In genomic region chr5:172104801-172105701, GRCh38 we compare ENCODE assay signal across 20 cellular contexts.
A peak's percentile ranks its signal among the peaks of the same experiment; 100 is the strongest.
DNase-seq lines count a peak whose midpoint lies in the region; ATAC-seq and FAIRE-seq lines count a peak whose summit lies in the region.
"Had no signal": no experiment of that assay in that cellular context is flagged by ENCODE, and none has a peak within 500 bp of the region (broad histone marks: within the 10 kb centered on the region; RNA-seq: fewer than 3 reads in every experiment).

No MANE protein-coding gene starts in this region.

- H3K9me3 ChIP-seq in SJCRH30 (replicated peaks) = no peaks in the 10 kb centered on the region
- H3K9me3 ChIP-seq: uterus had no signal

- no peak for DNase-seq in activated CD4-positive, alpha-beta memory T cell treated with anti-CD3 and anti-CD28 coated beads for 36 hours
- no peak for DNase-seq in activated CD4-positive, alpha-beta memory T cell treated with anti-CD3 and anti-CD28 coated beads, Interleukin-2, amount 10 ng/mL, durations not matched to agents 7 days and 5 days
- DNase-seq in SJCRH30 (peak; percentile 41 to 42), immature natural killer cell (no peak), posterior vena cava (ENCODE audit: low spot score) (peak; percentile 62), HuH-7.5 (ENCODE audit: low spot score) (no peak), frontal cortex (ENCODE audit: low spot score in 2 of 2) (no peak)
- DNase-seq: effector CD4-positive, alpha-beta T cell; hypothalamus; KG1; NCI-H1092 treated with DMSO at 0.1 percent for 48 hours; NCI-H82; SW 1271; uterus had no signal

- peaks cover 2% of the 10 kb centered on the region; the same call in 1 of the 2 replicates for H3K36me3 ChIP-seq in SJCRH30
- H3K36me3 ChIP-seq: cardiac muscle cell, uterus had no signal

- H3K4me3 ChIP-seq in SJCRH30 = no peak overlapping the region
- H3K4me3 ChIP-seq: cardiac muscle cell, uterus had no signal

- no peak overlapping the region for H3K4me3 Mint-ChIP-seq in activated CD4-positive, alpha-beta memory T cell treated with anti-CD3 and anti-CD28 coated beads for 36 hours
- no peak overlapping the region for H3K4me3 Mint-ChIP-seq in activated CD4-positive, alpha-beta memory T cell treated with anti-CD3 and anti-CD28 coated beads, Interleukin-2, amount 10 ng/mL, durations not matched to agents 7 days and 5 days
- no peak overlapping the region for H3K4me3 Mint-ChIP-seq in immature natural killer cell
- H3K4me3 Mint-ChIP-seq: stimulated activated naive CD8-positive, alpha-beta T cell treated with anti-CD3 and anti-CD28 coated beads, Interleukin-15, Interleukin-2, amounts not matched to agents 100 ng/mL and 50 ng/mL, for 24 hours had no signal

- no peaks in the 10 kb centered on the region for H3K27me3 ChIP-seq in SJCRH30
- H3K27me3 ChIP-seq: cardiac muscle cell, uterus had no signal

- no peaks in the 10 kb centered on the region for H3K27me3 Mint-ChIP-seq in activated CD4-positive, alpha-beta memory T cell treated with anti-CD3 and anti-CD28 coated beads for 36 hours
- H3K27me3 Mint-ChIP-seq in activated CD4-positive, alpha-beta memory T cell treated with anti-CD3 and anti-CD28 coated beads, Interleukin-2, amount 10 ng/mL, durations not matched to agents 7 days and 5 days = no peaks in the 10 kb centered on the region
- H3K27me3 Mint-ChIP-seq in immature natural killer cell (ENCODE audit: low read depth in 3 of 3) = peaks cover 2 to 17% (median 4%) of the 10 kb centered on the region in 3 donors
- H3K27me3 Mint-ChIP-seq: stimulated activated naive CD8-positive, alpha-beta T cell treated with anti-CD3 and anti-CD28 coated beads, Interleukin-15, Interleukin-2, amounts not matched to agents 100 ng/mL and 50 ng/mL, for 24 hours had no signal

- no peak for ATAC-seq in HG03460 (IDR thresholded peaks at IDR 0.05; ENCODE audit: unreplicated experiment)

- H3K36me3 Mint-ChIP-seq in activated CD4-positive, alpha-beta memory T cell treated with anti-CD3 and anti-CD28 coated beads for 36 hours = peaks cover 47% of the 10 kb centered on the region
- peaks cover 82% of the 10 kb centered on the region for H3K36me3 Mint-ChIP-seq in activated CD4-positive, alpha-beta memory T cell treated with anti-CD3 and anti-CD28 coated beads, Interleukin-2, amount 10 ng/mL, durations not matched to agents 7 days and 5 days (ENCODE audit: low read depth)
- H3K36me3 Mint-ChIP-seq in immature natural killer cell = peaks cover 8 to 30% (median 12%) of the 10 kb centered on the region in 3 donors

- H3K27ac ChIP-seq in SJCRH30 = no peak overlapping the region
- H3K27ac ChIP-seq: cardiac muscle cell, HL-60, uterus, VCaP had no signal

- H3K4me1 ChIP-seq in SJCRH30 = peaks cover 39% of the 10 kb centered on the region
- H3K4me1 ChIP-seq: uterus had no signal

- CTCF ChIA-PET in activated CD4-positive, alpha-beta memory T cell treated with anti-CD3 and anti-CD28 coated beads for 36 hours (lab: Charles Lee) = interaction anchor here (1.0 to 6.4 kb wide), 10 partner anchors 8 to 189 kb away, joined by 3 to 142 read pairs (median 6); partner anchors contain the start of genes EFCAB9, STK10 and UBTD2
- CTCF ChIA-PET in activated CD4-positive, alpha-beta memory T cell treated with anti-CD3 and anti-CD28 coated beads, Interleukin-2, amount 10 ng/mL, durations not matched to agents 7 days and 5 days (lab: Charles Lee) = interaction anchor here (0.6 to 6.1 kb wide), 7 partner anchors 9 to 345 kb away, joined by 3 to 59 read pairs (median 4); partner anchors contain the start of genes FBXW11 and STK10

- H3K9me3 Mint-ChIP-seq in activated CD4-positive, alpha-beta memory T cell treated with anti-CD3 and anti-CD28 coated beads for 36 hours = no peaks in the 10 kb centered on the region
- no peaks in the 10 kb centered on the region for H3K9me3 Mint-ChIP-seq in activated CD4-positive, alpha-beta memory T cell treated with anti-CD3 and anti-CD28 coated beads, Interleukin-2, amount 10 ng/mL, durations not matched to agents 7 days and 5 days
- H3K9me3 Mint-ChIP-seq in immature natural killer cell = no peaks in the 10 kb centered on the region
- H3K9me3 Mint-ChIP-seq: stimulated activated naive CD8-positive, alpha-beta T cell treated with anti-CD3 and anti-CD28 coated beads, Interleukin-15, Interleukin-2, amounts not matched to agents 100 ng/mL and 50 ng/mL, for 24 hours had no signal

- no peak for FAIRE-seq in frontal cortex (lab: Jason Lieb, UNC)
- FAIRE-seq: RCC 7860 had no signal

- peak overlapping the region; percentile 45 for H3K27ac Mint-ChIP-seq in activated CD4-positive, alpha-beta memory T cell treated with anti-CD3 and anti-CD28 coated beads for 36 hours
- no peak overlapping the region for H3K27ac Mint-ChIP-seq in activated CD4-positive, alpha-beta memory T cell treated with anti-CD3 and anti-CD28 coated beads, Interleukin-2, amount 10 ng/mL, durations not matched to agents 7 days and 5 days
- H3K27ac Mint-ChIP-seq in immature natural killer cell = peak overlapping the region in 5 of 6 donors; percentile 40 to 70 (median 62)

- H3K4me1 Mint-ChIP-seq in activated CD4-positive, alpha-beta memory T cell treated with anti-CD3 and anti-CD28 coated beads for 36 hours (ENCODE audit: low read depth) = peaks cover 44% of the 10 kb centered on the region
- peaks cover 61% of the 10 kb centered on the region for H3K4me1 Mint-ChIP-seq in activated CD4-positive, alpha-beta memory T cell treated with anti-CD3 and anti-CD28 coated beads, Interleukin-2, amount 10 ng/mL, durations not matched to agents 7 days and 5 days
- H3K4me1 Mint-ChIP-seq in immature natural killer cell = peaks cover 34 to 37% of the 10 kb centered on the region in 2 donors

- intact Hi-C loops in activated CD4-positive, alpha-beta memory T cell treated with anti-CD3 and anti-CD28 coated beads for 36 hours (cut with micrococcal nuclease) = no loop called here
- intact Hi-C loops in posterior vena cava (cut with DNase I) = loop anchor here (5.0 to 10.0 kb wide), 2 partner anchors 82 to 180 kb away; partner anchors contain the start of genes UBTD2 (in 2 of the 2) and STK10 (in 1 of the 2)

- POLR2A ChIA-PET in activated CD4-positive, alpha-beta memory T cell treated with anti-CD3 and anti-CD28 coated beads for 36 hours (lab: Charles Lee) = interaction anchor here (1.1 to 2.6 kb wide), 3 partner anchors 70 to 82 kb away, joined by 4 to 8 read pairs (median 4); no protein-coding TSS in a partner anchor
- POLR2A ChIA-PET in activated CD4-positive, alpha-beta memory T cell treated with anti-CD3 and anti-CD28 coated beads, Interleukin-2, amount 10 ng/mL, durations not matched to agents 7 days and 5 days (lab: Charles Lee) = interaction anchor here (1.6 to 28.3 kb wide), 3 partner anchors 11 to 75 kb away, joined by 3 to 905 read pairs (median 13); partner anchors contain the start of gene STK10

Comparison
In these comparisons a context has a peak if more than half of its experiments do, and no peak if none do; other contexts are left out.
1. DNase-seq: peak in SJCRH30 (2 of 2) and posterior vena cava (single experiment); none in activated CD4-positive, alpha-beta memory T cell treated with anti-CD3 and anti-CD28 coated beads for 36 hours (single experiment), activated CD4-positive, alpha-beta memory T cell treated with anti-CD3 and anti-CD28 coated beads, Interleukin-2, amount 10 ng/mL, durations not matched to agents 7 days and 5 days (single experiment), immature natural killer cell (0 of 3), HuH-7.5 (single experiment) and frontal cortex (0 of 2).